In genomic region chr18:70368903-70369302, GRCh38 we compare ENCODE assay signal across 2 cellular contexts.
TF ChIP-seq lines count a peak whose summit lies in the region.

No MANE protein-coding gene starts in this region.

TF ChIP-seq in A549, 52 proteins besides CTCF, POLR2A, EP300 and RAD21 (continued from another document):
- TF ChIP-seq SREBF2 (IDR thresholded peaks at IDR 0.05) (no peak), JUN (IDR thresholded peaks at IDR 0.05) (no peak), NPAS2 (CRISPR knock-in tag; IDR thresholded peaks at IDR 0.05; ENCODE audit: borderline replicate concordance) (no peak), HEYL (CRISPR knock-in tag; IDR thresholded peaks at IDR 0.05) (no peak)

TF ChIP-seq in HCT116, 20 proteins besides CTCF, POLR2A, EP300 and RAD21 (continued from another document):
- no peak for TF ChIP-seq YY1 (IDR thresholded peaks at IDR 0.05; ENCODE audit: extremely low read depth, insufficient replicate concordance, low read depth, low read length)
- TF ChIP-seq JUND (IDR thresholded peaks at IDR 0.05) = no peak
- TF ChIP-seq ELF1 (IDR thresholded peaks at IDR 0.05; ENCODE audit: borderline replicate concordance, low read depth) = no peak
- no peak for TF ChIP-seq CBX3 (IDR thresholded peaks at IDR 0.05; ENCODE audit: low read depth)
- no peak for TF ChIP-seq MAX (IDR thresholded peaks at IDR 0.05)
- no peak for TF ChIP-seq SRF (IDR thresholded peaks at IDR 0.05; ENCODE audit: low read depth)
- TF ChIP-seq ATF3 (IDR thresholded peaks at IDR 0.05) = no peak
- TF ChIP-seq CEBPB (IDR thresholded peaks at IDR 0.05; ENCODE audit: low read depth) = no peak
- no peak for TF ChIP-seq EZH2 (IDR thresholded peaks at IDR 0.05)
- no peak for TF ChIP-seq EZH2phosphoT487 (IDR thresholded peaks at IDR 0.05; ENCODE audit: borderline replicate concordance)
- no peak for TF ChIP-seq EGR1 (IDR thresholded peaks at IDR 0.05; ENCODE audit: low read depth)
